Comparison of ENCODE assay signal across 8 cellular contexts in genomic region chr5:31638286-31638685, GRCh38. TPM values are rescaled to one million over a fixed set of nuclear protein-coding genes. Genes with fewer than 3 reads are reported as not detected.
DNase-seq lines count a peak whose midpoint lies in the region; ATAC-seq and TF ChIP-seq lines count a peak whose summit lies in the region.

No MANE protein-coding gene starts in this region.

- H3K4me2 ChIP-seq in Karpas-422 (ENCODE audit: low read depth, low read length, poor library complexity, severe bottlenecking) = peak overlapping the region; percentile 75

- no peaks in the 10 kb centered on the region for H3K9me3 Mint-ChIP-seq in activated T-cell treated with anti-CD3 and anti-CD28 coated beads, Interleukin-2, amount 50 U/mL, for 72 hours
- H3K9me3 Mint-ChIP-seq in nephron = no peaks in the 10 kb centered on the region

- no peaks in the 10 kb centered on the region for H3K9me3 ChIP-seq in Karpas-422 (ENCODE audit: low read length)
- H3K9me3 ChIP-seq in duodenal mucosa (ENCODE audit: control insufficient read depth in 1 of 2, low read length in 2 of 2) = no peaks in the 10 kb centered on the region

- H3K4me3 Mint-ChIP-seq in activated T-cell treated with anti-CD3 and anti-CD28 coated beads, Interleukin-2, amount 50 U/mL, for 72 hours = peak overlapping the region; percentile 89 to 90
- peak overlapping the region; percentile 92 to 95 (median 92) for H3K4me3 Mint-ChIP-seq in nephron

- no peaks in the 10 kb centered on the region for H3K36me3 Mint-ChIP-seq in activated T-cell treated with anti-CD3 and anti-CD28 coated beads, Interleukin-2, amount 50 U/mL, for 72 hours (ENCODE audit: insufficient read depth in 2 of 2)
- H3K36me3 Mint-ChIP-seq in nephron (ENCODE audit: low read depth) = no peaks in the 10 kb centered on the region

- no peak overlapping the region for H3K27ac Mint-ChIP-seq in activated T-cell treated with anti-CD3 and anti-CD28 coated beads, Interleukin-2, amount 50 U/mL, for 72 hours
- peak overlapping the region; percentile 38 to 75 (median 59) for H3K27ac Mint-ChIP-seq in nephron

- H4K20me1 ChIP-seq in Karpas-422 (ENCODE audit: insufficient read depth, low read depth, low read length) = no peaks in the 10 kb centered on the region

- H3K79me2 ChIP-seq in Karpas-422 (ENCODE audit: low read length) = no peaks in the 10 kb centered on the region

- H3K27me3 ChIP-seq in Karpas-422 (ENCODE audit: low read length) = no peaks in the 10 kb centered on the region
- H3K27me3 ChIP-seq in duodenal mucosa (ENCODE audit: control insufficient read depth in 1 of 2, insufficient read depth in 2 of 2, low read length in 2 of 2) = peaks cover 15 to 35% of the 10 kb centered on the region in 2 donors

- peaks cover 9% of the 10 kb centered on the region for H3K4me1 Mint-ChIP-seq in activated T-cell treated with anti-CD3 and anti-CD28 coated beads, Interleukin-2, amount 50 U/mL, for 72 hours (ENCODE audit: low read depth)
- peaks cover 26% of the 10 kb centered on the region for H3K4me1 Mint-ChIP-seq in nephron

- H3K9ac ChIP-seq in Karpas-422 (ENCODE audit: low read length) = peak overlapping the region; percentile 58
- no peak overlapping the region for H3K9ac ChIP-seq in duodenal mucosa (ENCODE audit: low read depth in 1 of 2, low read length in 2 of 2)

- no peak for TF ChIP-seq CTCF in nephron (IDR thresholded peaks at IDR 0.05; ENCODE audit: unreplicated experiment in 3 of 3)

- no peak overlapping the region for H3K27ac ChIP-seq in Karpas-422 (ENCODE audit: low read length)
- H3K27ac ChIP-seq in duodenal mucosa (ENCODE audit: low read depth, low read length) = no peak overlapping the region

- DNase-seq in activated T-cell treated with anti-CD3 and anti-CD28 coated beads, Interleukin-2, amount 50 U/mL, for 72 hours = peak in 1 of 2 donors; percentile 4
- DNase-seq in activated T-cell treated with anti-CD3 and anti-CD28 coated beads for 4 hours (no peak), Karpas-422 (no peak), NCI-H146 (lab: John Stamatoyannopoulos, UW) (no peak)
- DNase-seq in activated CD8-positive, alpha-beta memory T cell treated with anti-CD3 and anti-CD28 coated beads, Interleukin-2, amount 50 U/mL, for 48 hours = no peak

- H3K4me1 ChIP-seq in Karpas-422 (ENCODE audit: low read length) (peaks cover 6% of the 10 kb centered on the region), duodenal mucosa (ENCODE audit: control insufficient read depth in 1 of 2, insufficient read depth in 2 of 2, low read length in 2 of 2) (peaks cover 0 to 6% of the 10 kb centered on the region in 2 donors)

- peak overlapping the region; percentile 72 for H3K4me3 ChIP-seq in Karpas-422 (ENCODE audit: low read length)
- H3K4me3 ChIP-seq in duodenal mucosa (ENCODE audit: low read depth in 1 of 2, low read length in 2 of 2) = peak overlapping the region; percentile 73

- no peaks in the 10 kb centered on the region for H3K9me2 ChIP-seq in Karpas-422 (replicated peaks; ENCODE audit: insufficient read depth, low read length)

- H2AFZ ChIP-seq in Karpas-422 (ENCODE audit: low read length) = peak overlapping the region; percentile 95

- H3K36me3 ChIP-seq in Karpas-422 (ENCODE audit: insufficient read depth, low read length) = no peaks in the 10 kb centered on the region
- no peaks in the 10 kb centered on the region for H3K36me3 ChIP-seq in duodenal mucosa (ENCODE audit: control insufficient read depth in 1 of 2, insufficient read depth in 2 of 2, low read length in 2 of 2)

- peak in 1 of 2 donors; percentile 5 for ATAC-seq in activated T-cell treated with anti-CD3 and anti-CD28 coated beads, Interleukin-2, amount 50 U/mL, for 72 hours (replicated peaks in 1 of 2)
- no peak for ATAC-seq in GM18519 (IDR thresholded peaks at IDR 0.05; ENCODE audit: low FRiP score, unreplicated experiment)

- H3K27me3 Mint-ChIP-seq in activated T-cell treated with anti-CD3 and anti-CD28 coated beads, Interleukin-2, amount 50 U/mL, for 72 hours (ENCODE audit: low read depth) = peaks cover 31% of the 10 kb centered on the region
- peaks cover 17% of the 10 kb centered on the region for H3K27me3 Mint-ChIP-seq in nephron (ENCODE audit: low read depth)

RNA-seq across cellular contexts. Expression of gene PDZD2, which starts 0.6 kb away (rescaled TPM):
- total RNA-seq in activated T-cell treated with anti-CD3 and anti-CD28 coated beads, Interleukin-2, amount 50 U/mL, for 72 hours = under 1 TPM in 1 of 2 donors, not detected in 1; 0.02 TPM
- total RNA-seq in Karpas-422 (2014; rRNA removed; shearing (Covaris generic); ENCODE audit: low replicate concordance) = not detected in 2 replicates
